ENCODE assay signal across 29 cellular contexts in genomic region chr9:14427419-14427818, GRCh38.
"Had no signal": no experiment of that assay in that cellular context is flagged by ENCODE, and none has a peak within 500 bp of the region (broad histone marks: within the 10 kb centered on the region; RNA-seq: fewer than 3 reads in every experiment).

No MANE protein-coding gene starts in this region.

- H3K27ac ChIP-seq: adrenal gland, body of pancreas, PC-9, RWPE1, WERI-Rb-1 had no signal

- H3K4me1 ChIP-seq: body of pancreas had no signal

- H3K36me3 ChIP-seq: adrenal gland, MG63, WERI-Rb-1 had no signal

- H2AFZ ChIP-seq: PC-9 had no signal

- DNase-seq: activated CD4-positive, alpha-beta T cell treated with anti-CD3 and anti-CD28 coated beads for 1 hour; activated CD4-positive, alpha-beta T cell treated with anti-CD3 and anti-CD28 coated beads, Interleukin-2, amount 10 ng/mL, durations not matched to agents 24 days and 14 days; activated CD4-positive, alpha-beta T cell treated with anti-CD3 and anti-CD28 coated beads, Interleukin-2, amount 50 U/mL, for 4 hours; activated CD4-positive, CD25-positive, alpha-beta regulatory T cell; activated CD8-positive, alpha-beta T cell treated with anti-CD3 and anti-CD28 coated beads, Interleukin-2, amount 10 ng/mL, durations not matched to agents 7 days and 5 days; activated gamma-delta T cell treated with Interleukin-2 at 50 U/mL for 16 hours; activated naive CD4-positive, alpha-beta T cell treated with anti-CD3 and anti-CD28 coated beads for 36 hours; activated T-cell treated with anti-CD3 and anti-CD28 coated beads for 4 hours; activated T-cell treated with anti-CD3 and anti-CD28 coated beads, Interleukin-2, amount 50 U/mL, for 4 hours; adrenal gland; body of pancreas; central memory CD4-positive, alpha-beta T cell; Kasumi-1; MG63; NCI-H1048; NCI-H1105 treated with DMSO at 0.1 percent for 48 hours; NCI-H1436; NCI-H1694; NCI-H1930; NCI-H2081 treated with DMSO at 0.1 percent for 48 hours; NCI-H226; NCI-H446 treated with DMSO at 0.1 percent for 48 hours; NCI-H524 treated with DMSO at 0.1 percent for 48 hours; NK-92 treated with Interleukin-12 subunit alpha and Interleukin-12 subunit beta, amount 100 ng/mL, for 24 hours; PC-9; SIG-M5; T1000; WERI-Rb-1 had no signal

- H3K27me3 ChIP-seq: adrenal gland, body of pancreas, MG63 had no signal

- H3K4me2 ChIP-seq: PC-9 had no signal

- H3K9me3 ChIP-seq: adrenal gland, body of pancreas had no signal

- H3K4me3 ChIP-seq: adrenal gland, body of pancreas, MG63, PC-9 had no signal
